ENCODE assay signal across 20 cellular contexts in the genomic region with DNA sequence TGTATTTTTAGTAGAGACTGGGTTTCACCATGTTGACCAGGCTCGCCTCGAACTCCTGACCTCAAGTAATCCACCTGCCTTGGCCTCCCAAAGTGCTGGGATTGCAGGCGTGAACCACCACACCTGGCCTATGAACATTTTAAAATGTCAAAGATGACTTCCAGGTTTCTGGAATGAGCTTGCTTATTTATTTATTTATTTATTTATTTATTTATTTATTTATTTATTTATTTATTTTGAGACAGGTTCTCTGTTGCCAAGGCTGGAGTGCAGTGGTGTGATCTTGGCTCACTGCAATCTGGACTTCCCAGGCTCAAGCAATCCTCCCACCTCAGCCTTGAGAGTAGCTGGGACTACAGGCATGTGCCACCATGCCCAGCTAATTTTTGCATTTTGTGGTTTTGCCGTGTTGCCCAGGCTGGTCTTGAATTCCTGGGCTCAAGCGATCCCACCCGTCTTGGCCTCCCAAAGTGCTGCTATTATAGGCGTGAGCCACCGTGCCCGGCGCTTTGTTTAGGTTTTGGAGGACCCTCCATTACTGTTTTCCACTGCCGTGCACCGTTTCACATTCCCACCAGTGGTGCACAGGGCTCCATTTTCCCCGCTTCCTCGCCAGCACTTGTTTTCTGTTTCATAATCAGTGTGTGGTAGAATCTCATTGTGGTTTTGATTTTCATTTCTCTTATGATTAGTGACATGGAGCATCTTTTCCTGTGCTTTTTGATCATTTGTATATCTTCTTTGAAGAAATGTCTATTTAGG. TPM values are rescaled to one million over a fixed set of nuclear protein-coding genes. Genes with fewer than 3 reads are reported as not detected.
DNase-seq lines count a peak whose midpoint lies in the region; ATAC-seq and TF ChIP-seq lines count a peak whose summit lies in the region.
"Had no signal": no experiment of that assay in that cellular context is flagged by ENCODE, and none has a peak within 500 bp of the region (broad histone marks: within the 10 kb centered on the region; RNA-seq: fewer than 3 reads in every experiment).

No MANE protein-coding gene starts in this region.

- peaks cover 17% of the 10 kb centered on the region for H3K36me3 Mint-ChIP-seq in natural killer cell treated with Interleukin-12 subunit alpha and Interleukin-12 subunit beta and Interleukin-15 and Interleukin-18, amount 100 ng/mL, for 72 hours
- peaks cover 9% of the 10 kb centered on the region for H3K36me3 Mint-ChIP-seq in natural killer cell
- H3K36me3 Mint-ChIP-seq in activated T-helper 2 cell treated with anti-CD3 and anti-CD28 coated beads, Interferon-gamma antibody, Interleukin-2, Interleukin-4, amounts not matched to agents 10 μg/mL and 5 μg/mL and 100 μg/mL, durations not matched to agents 14 hours and 24 hours and 36 hours (ENCODE audit: low read depth) = peaks cover 54% of the 10 kb centered on the region

- DNase-seq in natural killer cell treated with Interleukin-12 subunit alpha and Interleukin-12 subunit beta and Interleukin-15 and Interleukin-18, amount 100 ng/mL, for 72 hours (ENCODE audit: low spot score) = no peak
- DNase-seq in natural killer cell (no peak), colonic mucosa (no peak), left lobe of liver (ENCODE audit: low spot score) (no peak), NCI-H187 treated with DMSO at 0.1 percent for 48 hours (lab: John Stamatoyannopoulos, UW) (no peak)
- no peak for DNase-seq in activated T-helper 2 cell treated with anti-CD3 and anti-CD28 coated beads, Interferon-gamma antibody, Interleukin-2, Interleukin-4, amounts not matched to agents 10 μg/mL and 5 μg/mL and 100 μg/mL, durations not matched to agents 14 hours and 24 hours and 36 hours (ENCODE audit: low spot score)
- DNase-seq in stimulated activated CD8-positive, alpha-beta memory T cell treated with anti-CD3 and anti-CD28 coated beads, Interleukin-4, amount 100 ng/mL, for 48 hours = peak; percentile 52
- DNase-seq: amygdala; effector memory CD4-positive, alpha-beta T cell; EL; head of caudate nucleus; IMR-90; MM.1S; NCI-H187; right lobe of liver; SW 1271; testis had no signal

- H3K9me3 Mint-ChIP-seq in natural killer cell treated with Interleukin-12 subunit alpha and Interleukin-12 subunit beta and Interleukin-15 and Interleukin-18, amount 100 ng/mL, for 72 hours = no peaks in the 10 kb centered on the region
- H3K9me3 Mint-ChIP-seq in natural killer cell = no peaks in the 10 kb centered on the region
- no peaks in the 10 kb centered on the region for H3K9me3 Mint-ChIP-seq in activated T-helper 2 cell treated with anti-CD3 and anti-CD28 coated beads, Interferon-gamma antibody, Interleukin-2, Interleukin-4, amounts not matched to agents 10 μg/mL and 5 μg/mL and 100 μg/mL, durations not matched to agents 14 hours and 24 hours and 36 hours

- H3K27ac Mint-ChIP-seq in natural killer cell treated with Interleukin-12 subunit alpha and Interleukin-12 subunit beta and Interleukin-15 and Interleukin-18, amount 100 ng/mL, for 72 hours = peak overlapping the region; percentile 18 to 59
- no peak overlapping the region for H3K27ac Mint-ChIP-seq in natural killer cell
- peak overlapping the region; percentile 52 for H3K27ac Mint-ChIP-seq in activated T-helper 2 cell treated with anti-CD3 and anti-CD28 coated beads, Interferon-gamma antibody, Interleukin-2, Interleukin-4, amounts not matched to agents 10 μg/mL and 5 μg/mL and 100 μg/mL, durations not matched to agents 14 hours and 24 hours and 36 hours

- CTCF ChIA-PET in HEK293 (lab: Yijun Ruan, JAX) = interaction anchor here (0.6 to 0.8 kb wide), 4 partner anchors 27 to 212 kb away, joined by 3 to 4 read pairs (median 3); no protein-coding TSS in a partner anchor

- H3K36me3 ChIP-seq in HEK293 (ENCODE audit: control insufficient read depth in 2 of 2, insufficient read depth in 1 of 2, low read length in 2 of 2) (peaks cover 39 to 59% of the 10 kb centered on the region in 2 experiments), colonic mucosa (no peaks in the 10 kb centered on the region)

- H3K4me1 Mint-ChIP-seq in natural killer cell treated with Interleukin-12 subunit alpha and Interleukin-12 subunit beta and Interleukin-15 and Interleukin-18, amount 100 ng/mL, for 72 hours (ENCODE audit: low read depth in 2 of 2) = peaks cover 11 to 16% of the 10 kb centered on the region in 2 donors
- peaks cover 7% of the 10 kb centered on the region in 2 donors for H3K4me1 Mint-ChIP-seq in natural killer cell
- H3K4me1 Mint-ChIP-seq in activated T-helper 2 cell treated with anti-CD3 and anti-CD28 coated beads, Interferon-gamma antibody, Interleukin-2, Interleukin-4, amounts not matched to agents 10 μg/mL and 5 μg/mL and 100 μg/mL, durations not matched to agents 14 hours and 24 hours and 36 hours (ENCODE audit: low read depth) = peaks cover 11% of the 10 kb centered on the region

- no peak for TF ChIP-seq CTCF in natural killer cell (IDR thresholded peaks at IDR 0.05)
- no peak for TF ChIP-seq CTCF in HEK293 (tag by site-specific recombination; IDR thresholded peaks at IDR 0.05)
- TF ChIP-seq CTCF in colonic mucosa (IDR thresholded peaks at IDR 0.05) = no peak

- H3K9me3 ChIP-seq in HEK293 (ENCODE audit: control insufficient read depth, insufficient read depth, low read depth, low read length) (no peaks in the 10 kb centered on the region), colonic mucosa (no peaks in the 10 kb centered on the region)
- H3K9me3 ChIP-seq: right lobe of liver, testis had no signal

- H3K4me3 ChIP-seq in HEK293 (ENCODE audit: low read depth, low read length) (no peak overlapping the region), colonic mucosa (no peak overlapping the region)
- H3K4me3 ChIP-seq: right lobe of liver, testis had no signal

- ATAC-seq in natural killer cell treated with Interleukin-12 subunit alpha and Interleukin-12 subunit beta and Interleukin-15 and Interleukin-18, amount 100 ng/mL, for 72 hours = peak; percentile 68 to 77
- ATAC-seq in natural killer cell = no peak
- ATAC-seq in left lobe of liver = no peak
- ATAC-seq: HCT116, right lobe of liver had no signal

- no peak overlapping the region for H3K9ac ChIP-seq in colonic mucosa (ENCODE audit: low read depth in 2 of 2, low read length in 2 of 2)

- POLR2A ChIA-PET in HEK293 (lab: Yijun Ruan, JAX) = interaction anchor here (0.6 to 0.7 kb wide), 2 partner anchors 24 to 167 kb away, joined by 6 to 7 read pairs; partner anchors contain the start of gene MLXIP

- H3K27ac ChIP-seq in HEK293 (ENCODE audit: extremely low read depth, low read depth, low read length) (no peak overlapping the region), colonic mucosa (no peak overlapping the region)
- H3K27ac ChIP-seq: right lobe of liver, testis had no signal

- H3K4me3 Mint-ChIP-seq in natural killer cell treated with Interleukin-12 subunit alpha and Interleukin-12 subunit beta and Interleukin-15 and Interleukin-18, amount 100 ng/mL, for 72 hours = peak overlapping the region; percentile 64
- no peak overlapping the region for H3K4me3 Mint-ChIP-seq in natural killer cell
- H3K4me3 Mint-ChIP-seq in activated T-helper 2 cell treated with anti-CD3 and anti-CD28 coated beads, Interferon-gamma antibody, Interleukin-2, Interleukin-4, amounts not matched to agents 10 μg/mL and 5 μg/mL and 100 μg/mL, durations not matched to agents 14 hours and 24 hours and 36 hours (ENCODE audit: low read depth) = no peak overlapping the region

- H3K4me1 ChIP-seq in HEK293 (ENCODE audit: control insufficient read depth, insufficient read depth, low read length) = no peaks in the 10 kb centered on the region
- no peaks in the 10 kb centered on the region for H3K4me1 ChIP-seq in colonic mucosa
- H3K4me1 ChIP-seq: right lobe of liver, testis had no signal

- intact Hi-C loops in natural killer cell (cut with micrococcal nuclease) (no loop called here), colonic mucosa (cut with DNase I) (no loop called here)
- intact Hi-C loops in activated T-helper 2 cell treated with anti-CD3 and anti-CD28 coated beads, Interferon-gamma antibody, Interleukin-2, Interleukin-4, amounts not matched to agents 10 μg/mL and 5 μg/mL and 100 μg/mL, durations not matched to agents 14 hours and 24 hours and 36 hours (cut with micrococcal nuclease) = no loop called here

- no peaks in the 10 kb centered on the region for H3K27me3 ChIP-seq in colonic mucosa
- H3K27me3 ChIP-seq: right lobe of liver, testis had no signal

- no peaks in the 10 kb centered on the region for H3K27me3 Mint-ChIP-seq in natural killer cell treated with Interleukin-12 subunit alpha and Interleukin-12 subunit beta and Interleukin-15 and Interleukin-18, amount 100 ng/mL, for 72 hours
- no peaks in the 10 kb centered on the region for H3K27me3 Mint-ChIP-seq in natural killer cell (ENCODE audit: low read depth in 2 of 2)
- no peaks in the 10 kb centered on the region for H3K27me3 Mint-ChIP-seq in activated T-helper 2 cell treated with anti-CD3 and anti-CD28 coated beads, Interferon-gamma antibody, Interleukin-2, Interleukin-4, amounts not matched to agents 10 μg/mL and 5 μg/mL and 100 μg/mL, durations not matched to agents 14 hours and 24 hours and 36 hours (ENCODE audit: low read depth)

TF ChIP-seq in HEK293, 187 proteins besides CTCF, POLR2A, EP300 and RAD21 (continues in another document):
- peak; percentile 90; the same call in 1 of the 2 replicates for TF ChIP-seq ZNF202 (tag by site-specific recombination; IDR thresholded peaks at IDR 0.05; ENCODE audit: borderline replicate concordance)
- TF ChIP-seq ZNF555 (tag by site-specific recombination; conservative IDR thresholded peaks at IDR 0.05) = peak; percentile 92

RNA-seq across cellular contexts. Expression of gene CFAP251, which starts 6.4 kb away (rescaled TPM):
- 1 to 10 TPM; 2.0 to 2.9 TPM for total RNA-seq in natural killer cell treated with Interleukin-12 subunit alpha and Interleukin-12 subunit beta and Interleukin-15 and Interleukin-18, amount 100 ng/mL, for 72 hours
- under 1 TPM; 0.59 to 0.80 (median 0.59) TPM for total RNA-seq in natural killer cell
- 0.80 and 0.82 TPM in 2 replicates for total RNA-seq in activated T-helper 2 cell treated with anti-CD3 and anti-CD28 coated beads, Interferon-gamma antibody, Interleukin-2, Interleukin-4, amounts not matched to agents 10 μg/mL and 5 μg/mL and 100 μg/mL, durations not matched to agents 14 hours and 24 hours and 36 hours
- total RNA-seq in colonic mucosa = under 1 TPM; 0.64 to 0.93 TPM
- total RNA-seq in left lobe of liver = 2.2 TPM

RNA-seq across cellular contexts. Expression of gene PSMD9, which starts 23.4 kb away (rescaled TPM):
- 10 to 100 TPM; 56.0 to 61.3 TPM for total RNA-seq in natural killer cell treated with Interleukin-12 subunit alpha and Interleukin-12 subunit beta and Interleukin-15 and Interleukin-18, amount 100 ng/mL, for 72 hours
- total RNA-seq in natural killer cell = 10 to 100 TPM; 32.0 to 47.6 (median 47.2) TPM
- total RNA-seq in activated T-helper 2 cell treated with anti-CD3 and anti-CD28 coated beads, Interferon-gamma antibody, Interleukin-2, Interleukin-4, amounts not matched to agents 10 μg/mL and 5 μg/mL and 100 μg/mL, durations not matched to agents 14 hours and 24 hours and 36 hours = 65.2 and 71.0 TPM in 2 replicates
- total RNA-seq in colonic mucosa = 10 to 100 TPM; 46.1 to 68.3 TPM
- total RNA-seq in left lobe of liver = 25.8 TPM

RNA-seq across cellular contexts. Expression of gene HPD, which starts 53.3 kb away (rescaled TPM):
- not detected for total RNA-seq in natural killer cell treated with Interleukin-12 subunit alpha and Interleukin-12 subunit beta and Interleukin-15 and Interleukin-18, amount 100 ng/mL, for 72 hours
- not detected for total RNA-seq in natural killer cell
- total RNA-seq in activated T-helper 2 cell treated with anti-CD3 and anti-CD28 coated beads, Interferon-gamma antibody, Interleukin-2, Interleukin-4, amounts not matched to agents 10 μg/mL and 5 μg/mL and 100 μg/mL, durations not matched to agents 14 hours and 24 hours and 36 hours = not detected in 2 replicates
- under 1 TPM; 0.27 to 0.91 TPM for total RNA-seq in colonic mucosa
- 1,410 TPM for total RNA-seq in left lobe of liver
- total RNA-seq: lower leg skin had no signal

Comparison
In these comparisons a context has a peak if more than half of its experiments do, and no peak if none do; other contexts are left out.
1. ATAC-seq: peak in natural killer cell treated with Interleukin-12 subunit alpha and Interleukin-12 subunit beta and Interleukin-15 and Interleukin-18, amount 100 ng/mL, for 72 hours (2 of 2); none in natural killer cell (0 of 3) and left lobe of liver (single experiment).
2. H3K27ac Mint-ChIP-seq: peak in natural killer cell treated with Interleukin-12 subunit alpha and Interleukin-12 subunit beta and Interleukin-15 and Interleukin-18, amount 100 ng/mL, for 72 hours (2 of 2) and activated T-helper 2 cell treated with anti-CD3 and anti-CD28 coated beads, Interferon-gamma antibody, Interleukin-2, Interleukin-4, amounts not matched to agents 10 μg/mL and 5 μg/mL and 100 μg/mL, durations not matched to agents 14 hours and 24 hours and 36 hours (single experiment); none in natural killer cell (0 of 2).
3. RNA of gene HPD, which starts 53.3 kb away (total RNA-seq): 1,410 TPM in left lobe of liver (single experiment); 0.27 to 0.91 TPM in colonic mucosa, not detected in natural killer cell treated with Interleukin-12 subunit alpha and Interleukin-12 subunit beta and Interleukin-15 and Interleukin-18, amount 100 ng/mL, for 72 hours, not detected in natural killer cell and not detected in activated T-helper 2 cell treated with anti-CD3 and anti-CD28 coated beads, Interferon-gamma antibody, Interleukin-2, Interleukin-4, amounts not matched to agents 10 μg/mL and 5 μg/mL and 100 μg/mL, durations not matched to agents 14 hours and 24 hours and 36 hours; every median in the first group is over 100 times any median in the second.